In the genomic region with DNA sequence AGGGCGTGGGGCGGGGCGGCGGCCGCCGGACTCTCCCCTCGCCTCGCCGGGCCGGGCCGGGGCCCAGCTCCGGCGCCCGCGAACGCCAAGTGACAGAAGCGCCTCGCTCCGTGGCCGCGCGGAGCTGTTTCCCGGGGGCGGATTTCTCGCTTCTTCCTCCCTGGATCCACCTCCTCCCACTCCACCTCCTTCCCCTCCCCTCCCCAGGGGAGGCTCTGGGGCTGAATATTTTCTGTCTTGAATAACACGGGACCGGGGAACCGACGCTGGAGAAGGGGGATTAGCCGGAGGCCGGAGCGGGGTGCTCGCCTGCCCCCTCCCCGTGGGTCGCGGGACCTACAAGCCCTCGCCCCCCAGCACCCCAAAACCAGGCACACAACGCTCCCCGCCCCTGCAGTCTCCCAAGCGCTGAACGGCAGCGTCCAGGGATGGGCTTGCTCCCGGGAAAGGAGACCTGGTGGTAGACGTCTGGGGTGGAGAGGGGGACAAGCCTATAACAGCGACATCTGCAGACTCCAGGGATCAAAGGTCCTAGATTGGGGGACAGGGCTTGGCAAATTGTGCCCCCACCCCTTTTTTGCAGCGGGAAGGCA, we compare ENCODE assay signal across 8 cellular contexts. TPM values are rescaled to one million over a fixed set of nuclear protein-coding genes. Genes with fewer than 3 reads are reported as not detected.
DNase-seq lines count a peak whose midpoint lies in the region; ATAC-seq, FAIRE-seq and TF ChIP-seq lines count a peak whose summit lies in the region.

A gene (minus strand): TSS at position 100 of the 593 bp plus-strand sequence. CDS start 1,988 bp downstream, outside the sequence.

- ATAC-seq in GM21390 (IDR thresholded peaks at IDR 0.05; ENCODE audit: unreplicated experiment) = peak; percentile 5
- ATAC-seq in gastrocnemius medialis = peak; percentile 45
- no peak for ATAC-seq in GM19467 (IDR thresholded peaks at IDR 0.05; ENCODE audit: unreplicated experiment)

- no peaks in the 10 kb centered on the region for H3K27me3 Mint-ChIP-seq in T-helper 2 cell treated with Interferon-gamma antibody and Interleukin-4, amounts not matched to agents 5 μg/mL and 100 μg/mL, for 36 hours (ENCODE audit: low read depth)

- TF ChIP-seq CTCF in bronchial epithelial cell (IDR thresholded peaks at IDR 0.05; ENCODE audit: insufficient read depth, low read length, severe bottlenecking) = no peak
- no peak for TF ChIP-seq CTCF in gastrocnemius medialis (IDR thresholded peaks at IDR 0.05 in 4 of 5, conservative IDR thresholded peaks at IDR 0.05 in 1 of 5)

- intact Hi-C loops in gastrocnemius medialis (cut with DNase I; ENCODE audit: low total_unique reads) = loop anchor here (1.0 to 2.0 kb wide), 4 partner anchors 107 to 292 kb away; a partner anchor contains a TSS

- DNase-seq in DMS53 (lab: John Stamatoyannopoulos, UW) = peak; percentile 89
- no peak for DNase-seq in Jurkat, Clone E6-1 (ENCODE audit: low read depth, low spot score)
- DNase-seq in T-helper 2 cell treated with Interferon-gamma antibody and Interleukin-4, amounts not matched to agents 5 μg/mL and 100 μg/mL, for 36 hours (ENCODE audit: low spot score) = peak; percentile 46
- DNase-seq in bronchial epithelial cell (ENCODE audit: low read depth) = peak; percentile 64
- peak; percentile 63 to 69 for DNase-seq in gastrocnemius medialis

- H3K36me3 ChIP-seq in bronchial epithelial cell (ENCODE audit: control insufficient read depth, insufficient read depth, low read length) = peaks cover 4% of the 10 kb centered on the region
- no peaks in the 10 kb centered on the region for H3K36me3 ChIP-seq in iPS-20b (ENCODE audit: insufficient read depth, low read depth, low read length)
- H3K36me3 ChIP-seq in gastrocnemius medialis = no peaks in the 10 kb centered on the region

- H3K27me3 ChIP-seq in bronchial epithelial cell (ENCODE audit: control insufficient read depth, insufficient read depth, low read length) (no peaks in the 10 kb centered on the region), iPS-20b (ENCODE audit: insufficient read depth, low read length) (peaks cover 47% of the 10 kb centered on the region), gastrocnemius medialis (no peaks in the 10 kb centered on the region)

- peak within 1 kb of the TSS; percentile 76 for H3K4me3 ChIP-seq in Jurkat, Clone E6-1 (ENCODE audit: low read length)
- peak within 1 kb of the TSS; percentile 81 for H3K4me3 ChIP-seq in bronchial epithelial cell (ENCODE audit: low read depth, low read length)
- peak within 1 kb of the TSS; percentile 95 for H3K4me3 ChIP-seq in iPS-20b (ENCODE audit: low read length)
- peak within 1 kb of the TSS; percentile 83 to 98 (median 86) for H3K4me3 ChIP-seq in gastrocnemius medialis

- no peaks in the 10 kb centered on the region for H3K9me3 ChIP-seq in iPS-20b (ENCODE audit: insufficient read depth, low read depth, low read length)
- no peaks in the 10 kb centered on the region for H3K9me3 ChIP-seq in gastrocnemius medialis

- H3K27ac ChIP-seq in iPS-20b (ENCODE audit: low read length) = no peak within 1 kb of the TSS
- peak within 1 kb of the TSS; percentile 93 to 98 (median 97) for H3K27ac ChIP-seq in gastrocnemius medialis

- in situ Hi-C loops in gastrocnemius medialis (cut with MboI; ENCODE audit: low sequenced_read_pairs in 4 of 4) = no loop called here

- H3K4me3 Mint-ChIP-seq in T-helper 2 cell treated with Interferon-gamma antibody and Interleukin-4, amounts not matched to agents 5 μg/mL and 100 μg/mL, for 36 hours = peak within 1 kb of the TSS; percentile 91

- H3K27ac Mint-ChIP-seq in T-helper 2 cell treated with Interferon-gamma antibody and Interleukin-4, amounts not matched to agents 5 μg/mL and 100 μg/mL, for 36 hours = peak within 1 kb of the TSS; percentile 91

- TF ChIP-seq POLR2A in gastrocnemius medialis (IDR thresholded peaks at IDR 0.05) = no peak

- peak within 1 kb of the TSS; percentile 88 for H3K9ac ChIP-seq in iPS-20b (ENCODE audit: low read depth, low read length)

- peaks cover 27% of the 10 kb centered on the region; the same call in 1 of the 2 replicates for H3K4me1 ChIP-seq in iPS-20b (ENCODE audit: insufficient read depth, low read length)
- peaks cover 32 to 38% of the 10 kb centered on the region in 2 donors for H3K4me1 ChIP-seq in gastrocnemius medialis

- peaks cover 7% of the 10 kb centered on the region for H3K36me3 Mint-ChIP-seq in T-helper 2 cell treated with Interferon-gamma antibody and Interleukin-4, amounts not matched to agents 5 μg/mL and 100 μg/mL, for 36 hours (ENCODE audit: low read depth)

- no peak for FAIRE-seq in bronchial epithelial cell (lab: Jason Lieb, UNC)

- no peaks in the 10 kb centered on the region for H3K9me3 Mint-ChIP-seq in T-helper 2 cell treated with Interferon-gamma antibody and Interleukin-4, amounts not matched to agents 5 μg/mL and 100 μg/mL, for 36 hours

- H3K4me1 Mint-ChIP-seq in T-helper 2 cell treated with Interferon-gamma antibody and Interleukin-4, amounts not matched to agents 5 μg/mL and 100 μg/mL, for 36 hours (ENCODE audit: low read depth) = peaks cover 24% of the 10 kb centered on the region

RNA-seq across cellular contexts. Expression of the gene that starts here (rescaled TPM):
- polyA plus RNA-seq in Jurkat, Clone E6-1 (2012; ENCODE audit: insufficient read depth, insufficient read length) = 17.7 TPM
- total RNA-seq in bronchial epithelial cell = 62.1 and 80.6 TPM in 2 replicates
- 10 to 100 TPM; 35.1 to 60.5 (median 54.1) TPM for total RNA-seq in gastrocnemius medialis
